Comparison of ENCODE assay signal across 8 cellular contexts in the genomic region with DNA sequence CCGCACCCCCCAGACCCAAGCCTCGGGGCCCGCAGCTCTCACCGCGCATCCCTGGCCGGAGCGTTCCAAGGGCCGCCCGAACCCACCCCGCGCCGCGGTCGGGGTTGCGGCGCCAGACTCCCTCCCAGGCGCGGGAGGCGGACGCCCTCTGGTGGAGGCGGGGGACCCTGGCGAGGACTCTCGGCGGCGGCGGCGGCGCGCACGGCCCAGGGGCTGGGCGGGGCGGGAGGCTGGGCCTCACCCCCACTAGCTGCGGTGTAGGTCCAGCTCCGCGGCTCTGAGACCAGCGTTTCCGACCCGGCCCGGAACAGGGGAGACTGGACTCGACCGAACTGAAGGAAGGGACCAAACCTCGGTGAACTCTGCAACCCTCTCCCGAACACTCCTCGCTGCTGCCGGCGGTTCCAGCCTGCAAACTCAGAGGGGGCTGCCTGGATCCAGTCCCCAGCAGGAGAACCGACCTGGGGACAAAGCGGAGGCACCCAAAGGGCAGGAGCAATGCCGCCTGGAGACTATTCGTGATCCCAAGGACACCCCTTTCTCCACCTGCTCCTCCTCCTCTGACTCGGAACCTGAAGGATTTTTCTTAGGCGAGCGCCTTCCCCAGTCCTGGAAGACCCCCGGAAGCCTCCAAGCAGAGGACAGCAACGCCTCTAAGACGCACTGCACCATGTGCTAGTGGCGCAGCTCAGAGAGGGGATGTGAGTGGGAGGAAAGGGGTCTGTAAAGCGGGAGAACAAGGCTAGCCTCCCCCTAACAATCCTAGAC. TPM values are rescaled to one million over a fixed set of nuclear protein-coding genes. Genes with fewer than 3 reads are reported as not detected.
DNase-seq lines count a peak whose midpoint lies in the region; ATAC-seq and TF ChIP-seq lines count a peak whose summit lies in the region.

No MANE protein-coding gene starts in this region.

- H4K20me1 ChIP-seq in mammary epithelial cell (ENCODE audit: insufficient read depth, low read length), result no peaks in the 10 kb centered on the region

- H3K4me3 Mint-ChIP-seq in WTC11, result peak overlapping the region; percentile 96

- no TSS peak for BruUV-seq in mammary epithelial cell (replicated peaks; lab: Mats Ljungman, UMichigan)

- dilution Hi-C loops in mammary epithelial cell (cut with HindIII; ENCODE audit: low sequenced_read_pairs), result loop anchor here (5.0 kb wide), 2 partner anchors 69 to 261 kb away; no protein-coding TSS in a partner anchor

- H3K27me3 ChIP-seq in mammary epithelial cell (ENCODE audit: insufficient read depth, low read length) (no peaks in the 10 kb centered on the region), spleen (replicated peaks in 1 of 7) (no peaks in the 10 kb centered on the region)

- H3K4me3 ChIP-seq in mammary epithelial cell (replicated peaks in 1 of 3; ENCODE audit: insufficient read depth in 1 of 3, low read depth in 2 of 3, low read length in 3 of 3) (peak overlapping the region; percentile 63 to 98 (median 97)), spleen (peak overlapping the region; percentile 79 to 93 (median 90))

- WGBS in mammary epithelial cell (ENCODE audit: low coverage, missing lambda C conversion rate), result 7% methylated on average over 11 of the region's 58 CpGs
- WGBS in spleen, 5 donors, result 0 to 4% (median 1%) methylated on average over 9 to 58 of the region's 58 CpGs

- POLR2A ChIA-PET in WTC11 (lab: Charles Lee), result interaction anchor here (1.0 to 2.0 kb wide), 5 partner anchors 109 to 263 kb away, joined by 3 to 9 read pairs (median 6); partner anchors contain the start of genes BYSL, MED20 and TAF8

- peaks cover 26% of the 10 kb centered on the region for H3K79me2 ChIP-seq in mammary epithelial cell (ENCODE audit: insufficient read depth, low read length)

- in situ Hi-C loops in mammary epithelial cell (cut with MboI; ENCODE audit: low sequenced_read_pairs in 2 of 2), result loop anchor here (5.0 to 25.0 kb wide), 3 partner anchors 258 to 426 kb away; partner anchors contain the start of gene MRPS10 (in 1 of the 2)

- no peaks in the 10 kb centered on the region for H3K9me3 Mint-ChIP-seq in WTC11

- H3K4me2 ChIP-seq in mammary epithelial cell (ENCODE audit: insufficient read depth, low read depth, low read length), result peak overlapping the region; percentile 99

- H3K36me3 ChIP-seq in mammary epithelial cell (ENCODE audit: insufficient read depth, low read length) (peaks cover 16% of the 10 kb centered on the region), spleen (peaks cover 0 to 51% (median 27%) of the 10 kb centered on the region in 6 donors)

- CTCF ChIA-PET in WTC11 (lab: Charles Lee), result interaction anchor here (0.6 to 4.7 kb wide), 77 partner anchors 8 to 777 kb away, joined by 3 to 71 read pairs (median 4); partner anchors contain the start of genes BYSL, C6orf132, CCND3 and MED20
- CTCF ChIA-PET in mammary epithelial cell (lab: Charles Lee; ENCODE audit: low non-redundant PET), result interaction anchor here (0.6 to 0.9 kb wide), 5 partner anchors 134 to 441 kb away, joined by 3 to 5 read pairs (median 4); partner anchors contain the start of gene MED20

- TF ChIP-seq CTCF in WTC11 (IDR thresholded peaks at IDR 0.05) (no peak; the same call in none of the 2 replicates), mammary epithelial cell (conservative IDR thresholded peaks at IDR 0.05 in 1 of 2, IDR thresholded peaks at IDR 0.05 in 1 of 2; ENCODE audit: extremely low read depth in 1 of 2, insufficient read depth in 1 of 2, low read depth in 1 of 2, low read length in 2 of 2) (peak; percentile 42 to 67), spleen (IDR thresholded peaks at IDR 0.05 in 8 of 11, conservative IDR thresholded peaks at IDR 0.05 in 3 of 11) (peak; percentile 65 to 98 (median 93))

- TF ChIP-seq POLR2A in spleen (IDR thresholded peaks at IDR 0.05), result no peak

- DNase-seq in NCI-H524 (lab: John Stamatoyannopoulos, UW) (peak; percentile 47 to 64), NCI-H524 treated with DMSO at 0.1 percent for 48 hours (lab: John Stamatoyannopoulos, UW) (no peak), NCI-H2171 (lab: John Stamatoyannopoulos, UW) (peak; percentile 80), WTC11 (ENCODE audit: low spot score) (peak; percentile 88), mammary epithelial cell (peak; percentile 77), inferior parietal cortex (ENCODE audit: extremely low spot score) (peak; percentile 88), spleen (peak; percentile 99)

- H3K27ac ChIP-seq in mammary epithelial cell (ENCODE audit: insufficient read depth, low read depth, low read length) (peak overlapping the region; percentile 48), spleen (peak overlapping the region; percentile 89 to 98 (median 94))

- H3K4me1 ChIP-seq in mammary epithelial cell (ENCODE audit: insufficient read depth, low read length) (peaks cover 23% of the 10 kb centered on the region), spleen (peaks cover 26 to 77% (median 53%) of the 10 kb centered on the region in 6 donors)

- ATAC-seq in HG02970 (IDR thresholded peaks at IDR 0.05; ENCODE audit: low FRiP score, unreplicated experiment) (peak; percentile 45), WTC11 (peak; percentile 74)

- H3K36me3 Mint-ChIP-seq in WTC11, result peaks cover 19% of the 10 kb centered on the region

- peaks cover 25% of the 10 kb centered on the region for H3K4me1 Mint-ChIP-seq in WTC11

- H3K9me3 ChIP-seq in mammary epithelial cell (replicated peaks; ENCODE audit: insufficient read depth, low read length), result no peaks in the 10 kb centered on the region
- H3K9me3 ChIP-seq in spleen, result no peaks in the 10 kb centered on the region

- H3K27me3 Mint-ChIP-seq in WTC11 (ENCODE audit: low read depth), result peaks cover 45% of the 10 kb centered on the region

- H2AFZ ChIP-seq in mammary epithelial cell (ENCODE audit: low read depth, low read length), result peak overlapping the region; percentile 88

- peak overlapping the region; percentile 98 for H3K9ac ChIP-seq in mammary epithelial cell (ENCODE audit: insufficient read depth, low read length)

- intact Hi-C loops in mammary epithelial cell (cut with micrococcal nuclease), result loop anchor here (1.0 to 10.0 kb wide), 7 partner anchors 52 to 778 kb away; partner anchors contain the start of genes BYSL, CCND3, MED20 and MRPS10
- intact Hi-C loops in spleen (cut with DNase I; ENCODE audit: low total_unique reads), result no loop called here

- H3K27ac Mint-ChIP-seq in WTC11, result peak overlapping the region; percentile 97

TF ChIP-seq in WTC11, 78 proteins besides CTCF, POLR2A, EP300 and RAD21 (continues in another document):
- no peak for TF ChIP-seq USF1 (CRISPR knock-in tag; IDR thresholded peaks at IDR 0.05)
- TF ChIP-seq, protein P1, sequence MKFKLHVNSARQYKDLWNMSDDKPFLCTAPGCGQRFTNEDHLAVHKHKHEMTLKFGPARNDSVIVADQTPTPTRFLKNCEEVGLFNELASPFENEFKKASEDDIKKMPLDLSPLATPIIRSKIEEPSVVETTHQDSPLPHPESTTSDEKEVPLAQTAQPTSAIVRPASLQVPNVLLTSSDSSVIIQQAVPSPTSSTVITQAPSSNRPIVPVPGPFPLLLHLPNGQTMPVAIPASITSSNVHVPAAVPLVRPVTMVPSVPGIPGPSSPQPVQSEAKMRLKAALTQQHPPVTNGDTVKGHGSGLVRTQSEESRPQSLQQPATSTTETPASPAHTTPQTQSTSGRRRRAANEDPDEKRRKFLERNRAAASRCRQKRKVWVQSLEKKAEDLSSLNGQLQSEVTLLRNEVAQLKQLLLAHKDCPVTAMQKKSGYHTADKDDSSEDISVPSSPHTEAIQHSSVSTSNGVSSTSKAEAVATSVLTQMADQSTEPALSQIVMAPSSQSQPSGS (CRISPR knock-in tag; IDR thresholded peaks at IDR 0.05; ENCODE audit: borderline replicate concordance, low read depth), result no peak
- 0 out of 2 replicates have a peak, but pooled peaks have one; percentile 44 for TF ChIP-seq KAT7 (CRISPR knock-in tag; IDR thresholded peaks at IDR 0.05; ENCODE audit: borderline replicate concordance)
- TF ChIP-seq, protein P2, sequence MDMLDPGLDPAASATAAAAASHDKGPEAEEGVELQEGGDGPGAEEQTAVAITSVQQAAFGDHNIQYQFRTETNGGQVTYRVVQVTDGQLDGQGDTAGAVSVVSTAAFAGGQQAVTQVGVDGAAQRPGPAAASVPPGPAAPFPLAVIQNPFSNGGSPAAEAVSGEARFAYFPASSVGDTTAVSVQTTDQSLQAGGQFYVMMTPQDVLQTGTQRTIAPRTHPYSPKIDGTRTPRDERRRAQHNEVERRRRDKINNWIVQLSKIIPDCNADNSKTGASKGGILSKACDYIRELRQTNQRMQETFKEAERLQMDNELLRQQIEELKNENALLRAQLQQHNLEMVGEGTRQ (CRISPR knock-in tag; IDR thresholded peaks at IDR 0.05), result no peak
- no peak for TF ChIP-seq JUN (CRISPR knock-in tag; IDR thresholded peaks at IDR 0.05)

RNA-seq across cellular contexts. Expression of gene TOMM6, which starts 0.9 kb away (rescaled TPM):
- 219 to 233 TPM (median 228 TPM) in 3 replicates for total RNA-seq in WTC11 (2021)
- total RNA-seq in mammary epithelial cell, result 100 to 1,000 TPM in 1 of 2 donors, 10 to 100 TPM in 1; 59.7 to 175 TPM
- 485 TPM for polyA plus RNA-seq in mammary epithelial cell
- 153 TPM for polyA minus RNA-seq in mammary epithelial cell
- total RNA-seq in spleen, result 100 to 1,000 TPM; 110 to 152 (median 135) TPM
- polyA plus RNA-seq in spleen, result 100 to 1,000 TPM; 376 to 439 (median 430) TPM

RNA-seq across cellular contexts. Expression of gene PRICKLE4, which starts 6.1 kb away (rescaled TPM):
- total RNA-seq in WTC11 (2021) (0.50 to 1.5 TPM (median 0.82 TPM) in 3 replicates), mammary epithelial cell (1 to 10 TPM; 1.5 to 1.7 TPM), spleen (10 to 100 TPM in 5 of 7 donors, 1 to 10 TPM in 2; 5.4 to 32.8 (median 14.2) TPM)
- polyA plus RNA-seq in mammary epithelial cell (0.25 TPM), spleen (1 to 10 TPM in 1 of 3 donors, under 1 TPM in 2; 0.41 to 5.3 (median 0.61) TPM)
- polyA minus RNA-seq in mammary epithelial cell, result not detected

RNA-seq across cellular contexts. Expression of gene FRS3, which starts 6.9 kb away (rescaled TPM):
- total RNA-seq in WTC11 (2021) (5.5 to 7.8 TPM (median 6.0 TPM) in 3 replicates), mammary epithelial cell (1 to 10 TPM; 1.3 to 4.8 TPM), spleen (1 to 10 TPM; 3.7 to 7.3 (median 6.3) TPM)
- polyA plus RNA-seq in mammary epithelial cell (2.2 TPM), spleen (1 to 10 TPM; 2.6 to 6.2 (median 4.8) TPM)
- polyA minus RNA-seq in mammary epithelial cell, result not detected

RNA-seq across cellular contexts. Expression of gene PGC, which starts 39.4 kb away (rescaled TPM):
- total RNA-seq in WTC11 (2021), result 0.55 to 0.63 TPM (median 0.62 TPM) in 3 replicates
- total RNA-seq in mammary epithelial cell, result not detected
- polyA plus RNA-seq in mammary epithelial cell, result not detected
- not detected for polyA minus RNA-seq in mammary epithelial cell
- total RNA-seq in spleen, result not detected
- polyA plus RNA-seq in spleen, result under 1 TPM; 0.26 to 0.74 (median 0.48) TPM

RNA-seq across cellular contexts. Expression of gene TFEB, which starts 51.2 kb away (rescaled TPM):
- total RNA-seq in WTC11 (2021) (3.1 to 3.9 TPM (median 3.3 TPM) in 3 replicates), mammary epithelial cell (10 to 100 TPM; 25.9 to 29.0 TPM), spleen (10 to 100 TPM; 55.9 to 80.8 (median 75.3) TPM)
- polyA plus RNA-seq in mammary epithelial cell (10.9 TPM), spleen (100 to 1,000 TPM in 1 of 3 donors, 10 to 100 TPM in 2; 83.5 to 150 (median 97.4) TPM)
- 10.8 TPM for polyA minus RNA-seq in mammary epithelial cell
